1 cellular context compared by ENCODE assay signal in genomic region chr20:41497186-41497895, GRCh38.
TF ChIP-seq lines count a peak whose summit lies in the region.

No MANE protein-coding gene starts in this region.

TF ChIP-seq in HepG2, 621 proteins besides CTCF, POLR2A, EP300 and RAD21 (continued from another document and continues in another):
- peak; percentile 33; the same call in 1 of the 2 replicates for TF ChIP-seq ZNF281 (CRISPR knock-in tag; IDR thresholded peaks at IDR 0.05; ENCODE audit: borderline replicate concordance)
- TF ChIP-seq ARNT (IDR thresholded peaks at IDR 0.05), result no peak
- no peak for TF ChIP-seq ETS1 (CRISPR knock-in tag; IDR thresholded peaks at IDR 0.05)
- no peak for TF ChIP-seq ZNF326 (CRISPR knock-in tag; IDR thresholded peaks at IDR 0.05; ENCODE audit: borderline replicate concordance)
- 0 out of 2 replicates have a peak, but pooled peaks have one; percentile 42 for TF ChIP-seq ZNF362 (CRISPR knock-in tag; IDR thresholded peaks at IDR 0.05; ENCODE audit: borderline replicate concordance)
- TF ChIP-seq TFAP4 (IDR thresholded peaks at IDR 0.05; ENCODE audit: borderline replicate concordance, low read depth), result peak; percentile 59; the same call in 1 of the 2 replicates
- TF ChIP-seq ZBTB38 (CRISPR knock-in tag; IDR thresholded peaks at IDR 0.05), result no peak
- no peak for TF ChIP-seq ZNF549 (CRISPR knock-in tag; IDR thresholded peaks at IDR 0.05)
- peak; percentile 91 for TF ChIP-seq MED1 (CRISPR knock-in tag; IDR thresholded peaks at IDR 0.05)
- no peak for TF ChIP-seq ZNF24 (IDR thresholded peaks at IDR 0.05)
- TF ChIP-seq ASH2L (IDR thresholded peaks at IDR 0.05; ENCODE audit: insufficient read length, low read depth, low read length), result peak; percentile 81
- TF ChIP-seq CEBPG (CRISPR knock-in tag; IDR thresholded peaks at IDR 0.05), result peak; percentile 99
- 0 out of 2 replicates have a peak, but pooled peaks have one; percentile 81 for TF ChIP-seq ZNF556 (CRISPR knock-in tag; IDR thresholded peaks at IDR 0.05; ENCODE audit: borderline replicate concordance)
- TF ChIP-seq GPN1 (CRISPR knock-in tag; IDR thresholded peaks at IDR 0.05; ENCODE audit: borderline replicate concordance), result no peak
- TF ChIP-seq ZNF101 (CRISPR knock-in tag; IDR thresholded peaks at IDR 0.05; ENCODE audit: borderline replicate concordance, low read depth), result 0 out of 2 replicates have a peak, but pooled peaks have one; percentile 66
- TF ChIP-seq STAT6 (CRISPR knock-in tag; IDR thresholded peaks at IDR 0.05; ENCODE audit: borderline replicate concordance), result no peak
- TF ChIP-seq RFX5 (IDR thresholded peaks at IDR 0.05; ENCODE audit: low read depth, low read length), result no peak
- no peak for TF ChIP-seq ONECUT2 (CRISPR knock-in tag; IDR thresholded peaks at IDR 0.05)
- TF ChIP-seq TBX2 (CRISPR knock-in tag; IDR thresholded peaks at IDR 0.05; ENCODE audit: borderline replicate concordance), result peak; percentile 69; the same call in 1 of the 2 replicates
- TF ChIP-seq NR2C2 (CRISPR knock-in tag; IDR thresholded peaks at IDR 0.05; ENCODE audit: borderline replicate concordance), result peak; percentile 61; the same call in 1 of the 2 replicates
- TF ChIP-seq HNF1B (CRISPR knock-in tag; IDR thresholded peaks at IDR 0.05), result peak; percentile 59; the same call in 1 of the 2 replicates
- peak; percentile 64 for TF ChIP-seq RARA (CRISPR knock-in tag; IDR thresholded peaks at IDR 0.05)
- TF ChIP-seq DDIT3 (CRISPR knock-in tag; IDR thresholded peaks at IDR 0.05), result 0 out of 2 replicates have a peak, but pooled peaks have one; percentile 64
- TF ChIP-seq TEAD3 (CRISPR knock-in tag; optimal IDR thresholded peaks at IDR 0.05; ENCODE audit: borderline replicate concordance), result peak; percentile 91
- TF ChIP-seq ERF (CRISPR knock-in tag; IDR thresholded peaks at IDR 0.05), result peak; percentile 89
- peak; percentile 60; the same call in 1 of the 2 replicates for TF ChIP-seq TRAFD1 (CRISPR knock-in tag; IDR thresholded peaks at IDR 0.05; ENCODE audit: borderline replicate concordance)
- no peak for TF ChIP-seq PBX2 (CRISPR knock-in tag; IDR thresholded peaks at IDR 0.05)
- peak; percentile 59; the same call in 1 of the 2 replicates for TF ChIP-seq ZNF644 (CRISPR knock-in tag; IDR thresholded peaks at IDR 0.05; ENCODE audit: low read depth)
- 0 out of 2 replicates have a peak, but pooled peaks have one; percentile 53 for TF ChIP-seq ARNT2 (CRISPR knock-in tag; IDR thresholded peaks at IDR 0.05; ENCODE audit: low read depth)
- peak; percentile 28; the same call in 1 of the 2 replicates for TF ChIP-seq SP5 (CRISPR knock-in tag; IDR thresholded peaks at IDR 0.05; ENCODE audit: borderline replicate concordance, low read depth)
- TF ChIP-seq ZNF264 (CRISPR knock-in tag; IDR thresholded peaks at IDR 0.05), result 0 out of 2 replicates have a peak, but pooled peaks have one; percentile 9
- TF ChIP-seq GLI4 (CRISPR knock-in tag; IDR thresholded peaks at IDR 0.05; ENCODE audit: borderline replicate concordance), result peak; percentile 37; the same call in 1 of the 2 replicates
- no peak for TF ChIP-seq NCOA1 (CRISPR knock-in tag; IDR thresholded peaks at IDR 0.05)
- no peak for TF ChIP-seq ELK4 (CRISPR knock-in tag; IDR thresholded peaks at IDR 0.05; ENCODE audit: borderline replicate concordance)
- TF ChIP-seq ZC3H4 (CRISPR knock-in tag; IDR thresholded peaks at IDR 0.05; ENCODE audit: borderline replicate concordance), result no peak
- no peak for TF ChIP-seq NFE2L2 (IDR thresholded peaks at IDR 0.05; ENCODE audit: low read length)
- no peak for TF ChIP-seq ZNF546 (CRISPR knock-in tag; conservative IDR thresholded peaks at IDR 0.05)
- 0 out of 2 replicates have a peak, but pooled peaks have one; percentile 22 for TF ChIP-seq SIX4 (CRISPR knock-in tag; IDR thresholded peaks at IDR 0.05)
- peak; percentile 96 for TF ChIP-seq ZNF343 (CRISPR knock-in tag; IDR thresholded peaks at IDR 0.05)
- TF ChIP-seq ZNF557 (CRISPR knock-in tag; IDR thresholded peaks at IDR 0.05), result no peak
- peak; percentile 90 for TF ChIP-seq SAP130 (CRISPR knock-in tag; IDR thresholded peaks at IDR 0.05; ENCODE audit: low read depth)
- TF ChIP-seq GRHL1 (CRISPR knock-in tag; conservative IDR thresholded peaks at IDR 0.05), result no peak
- no peak; the same call in 1 of the 2 replicates for TF ChIP-seq ZNF577 (CRISPR knock-in tag; IDR thresholded peaks at IDR 0.05; ENCODE audit: borderline replicate concordance, low read depth)
- peak; percentile 41; the same call in 1 of the 2 replicates for TF ChIP-seq ZMYM4 (CRISPR knock-in tag; IDR thresholded peaks at IDR 0.05)
- 0 out of 2 replicates have a peak, but pooled peaks have one; percentile 26 for TF ChIP-seq ZNF292 (CRISPR knock-in tag; IDR thresholded peaks at IDR 0.05; ENCODE audit: borderline replicate concordance, low read depth)
- TF ChIP-seq ZBTB3 (CRISPR knock-in tag; IDR thresholded peaks at IDR 0.05; ENCODE audit: borderline replicate concordance, low read depth), result no peak; the same call in 1 of the 2 replicates
